Comparison of ENCODE assay signal across 24 cellular contexts in the genomic region with DNA sequence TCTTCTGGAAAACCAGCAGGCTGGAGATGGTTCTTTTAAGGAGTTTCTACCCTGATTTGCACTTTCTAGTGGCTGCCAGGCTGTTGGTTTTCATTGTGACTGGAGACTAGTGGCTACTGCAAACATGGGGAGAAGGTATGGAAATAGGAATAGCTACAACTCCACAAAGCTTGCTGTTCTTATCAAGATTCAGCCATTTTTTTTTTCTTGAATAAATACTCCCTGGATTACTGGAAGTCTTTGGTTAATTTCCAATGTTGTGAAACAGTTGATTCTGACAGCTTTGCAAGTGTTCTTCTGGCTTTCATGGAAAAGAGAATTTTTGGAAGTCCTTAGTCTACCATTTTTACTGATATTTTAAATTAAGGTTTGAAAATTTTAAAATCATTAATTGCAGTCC.
DNase-seq lines count a peak whose midpoint lies in the region; ATAC-seq and TF ChIP-seq lines count a peak whose summit lies in the region.
"Had no signal": no experiment of that assay in that cellular context is flagged by ENCODE, and none has a peak within 500 bp of the region (broad histone marks: within the 10 kb centered on the region; RNA-seq: fewer than 3 reads in every experiment).

No MANE protein-coding gene starts in this region.

- no peaks in the 10 kb centered on the region for H3K4me1 Mint-ChIP-seq in Caco-2 (ENCODE audit: low read depth, unreplicated experiment)
- H3K4me1 Mint-ChIP-seq: CD8-positive, alpha-beta memory T cell; H9 had no signal

- H4K91ac ChIP-seq in neuronal stem cell (ENCODE audit: low read depth, low read length, poor library complexity), result no peak overlapping the region

- H2AFZ ChIP-seq in neuronal stem cell (ENCODE audit: low read length), result no peak overlapping the region
- H2AFZ ChIP-seq: GM23248 had no signal

- no peaks in the 10 kb centered on the region for H3K36me3 Mint-ChIP-seq in Caco-2 (ENCODE audit: insufficient read depth, unreplicated experiment)
- H3K36me3 Mint-ChIP-seq: CD8-positive, alpha-beta memory T cell had no signal

- H3K23ac ChIP-seq in neuronal stem cell (ENCODE audit: low read depth, low read length, poor library complexity), result no peak overlapping the region

- no peak overlapping the region for H3K27ac Mint-ChIP-seq in Caco-2 (ENCODE audit: unreplicated experiment)
- H3K27ac Mint-ChIP-seq: CD8-positive, alpha-beta memory T cell; H9 had no signal

- POLR2A ChIA-PET in Caco-2 (lab: Charles Lee), result no interaction called here

- no peak overlapping the region for H2BK120ac ChIP-seq in neuronal stem cell (ENCODE audit: low read depth, low read length)

- H4K8ac ChIP-seq in neuronal stem cell (ENCODE audit: low read depth, low read length), result no peak overlapping the region

- H3K4me1 ChIP-seq in adipocyte (ENCODE audit: control insufficient read depth, insufficient read depth, low read length) (peaks cover 9% of the 10 kb centered on the region), neuronal stem cell (ENCODE audit: control insufficient read depth in 2 of 2, insufficient read depth in 1 of 2, low read depth in 1 of 2, low read length in 2 of 2) (no peaks in the 10 kb centered on the region), Caco-2 (no peaks in the 10 kb centered on the region)

- no peak for TF ChIP-seq CTCF in AG10803 (conservative IDR thresholded peaks at IDR 0.05; ENCODE audit: low read length)
- no peak for TF ChIP-seq CTCF in Caco-2 (IDR thresholded peaks at IDR 0.05; ENCODE audit: insufficient read depth in 1 of 2, low read depth in 1 of 2, low read length in 1 of 2, severe bottlenecking in 1 of 2, unreplicated experiment in 1 of 2)

- no peak overlapping the region for H3K4me3 Mint-ChIP-seq in Caco-2 (ENCODE audit: unreplicated experiment)
- H3K4me3 Mint-ChIP-seq: CD8-positive, alpha-beta memory T cell; H9 had no signal

- no peak overlapping the region for H3K4me3 ChIP-seq in AG10803 (ENCODE audit: low read length)
- no peak overlapping the region for H3K4me3 ChIP-seq in adipocyte (ENCODE audit: low read length)
- H3K4me3 ChIP-seq in neuronal stem cell (ENCODE audit: low read length in 2 of 2), result no peak overlapping the region
- no peak overlapping the region for H3K4me3 ChIP-seq in Caco-2 (ENCODE audit: low read depth, low read length)
- H3K4me3 ChIP-seq: GM23248, Peyer's patch had no signal

- H3K4ac ChIP-seq in neuronal stem cell (ENCODE audit: low read length), result no peak overlapping the region

- H2BK12ac ChIP-seq in neuronal stem cell (ENCODE audit: low read length), result no peak overlapping the region

- no peak overlapping the region for H2AK5ac ChIP-seq in neuronal stem cell (ENCODE audit: low read depth, low read length)

- H3K36me3 ChIP-seq in adipocyte (ENCODE audit: control insufficient read depth, insufficient read depth, low read length, severe bottlenecking), result no peaks in the 10 kb centered on the region
- no peaks in the 10 kb centered on the region for H3K36me3 ChIP-seq in neuronal stem cell (replicated peaks in 1 of 2; ENCODE audit: control insufficient read depth in 2 of 2, insufficient read depth in 2 of 2, low read length in 2 of 2)
- no peaks in the 10 kb centered on the region for H3K36me3 ChIP-seq in Caco-2 (ENCODE audit: control insufficient read depth, insufficient read depth, low read length)
- H3K36me3 ChIP-seq: Peyer's patch had no signal

- H3K27me3 ChIP-seq in adipocyte (replicated peaks; ENCODE audit: control insufficient read depth, insufficient read depth, low read length) (no peaks in the 10 kb centered on the region), neuronal stem cell (ENCODE audit: control insufficient read depth in 3 of 3, insufficient read depth in 3 of 3, low read depth in 1 of 3, low read length in 3 of 3) (peaks cover 0 to 22% (median 0%) of the 10 kb centered on the region in 3 experiments), Caco-2 (replicated peaks; ENCODE audit: control insufficient read depth, insufficient read depth, low read length) (no peaks in the 10 kb centered on the region)
- H3K27me3 ChIP-seq: Peyer's patch had no signal

- BruUV-seq in Caco-2 (replicated peaks; lab: Mats Ljungman, UMichigan), result no TSS peak

- no peak overlapping the region for H3K4me2 ChIP-seq in neuronal stem cell (ENCODE audit: insufficient read depth, low read length, poor library complexity, severe bottlenecking)

- no peak overlapping the region for H3K14ac ChIP-seq in neuronal stem cell (ENCODE audit: low read length)

- no peaks in the 10 kb centered on the region for H3K79me1 ChIP-seq in neuronal stem cell (ENCODE audit: low read depth, low read length)

- CTCF ChIA-PET in Caco-2 (lab: Charles Lee), result no interaction called here

- intact Hi-C loops in left colon (cut with DNase I, micrococcal nuclease), result no loop called here
- intact Hi-C loops in Caco-2 (cut with micrococcal nuclease; ENCODE audit: unreplicated experiment), result no loop called here

- H3K9me3 Mint-ChIP-seq in Caco-2 (ENCODE audit: unreplicated experiment), result no peaks in the 10 kb centered on the region

- H3K18ac ChIP-seq in neuronal stem cell (ENCODE audit: low read length), result no peak overlapping the region

- no peak overlapping the region for H3K9ac ChIP-seq in adipocyte (ENCODE audit: low read length)
- H3K9ac ChIP-seq in neuronal stem cell (ENCODE audit: low read depth, low read length, poor library complexity), result no peak overlapping the region
- H3K9ac ChIP-seq: GM23248 had no signal

- ATAC-seq in left colon, result no peak
- ATAC-seq: SK-N-SH treated with all-trans-retinoic acid at 6 μM for 48 hours had no signal

- H3K9me3 ChIP-seq in adipocyte (ENCODE audit: control insufficient read depth, low read length) (no peaks in the 10 kb centered on the region), neuronal stem cell (replicated peaks in 1 of 2; ENCODE audit: control insufficient read depth in 2 of 2, insufficient read depth in 1 of 2, low read depth in 1 of 2, low read length in 2 of 2) (peaks cover 0 to 5% of the 10 kb centered on the region in 2 donors), Caco-2 (no peaks in the 10 kb centered on the region)
- H3K9me3 ChIP-seq: Peyer's patch had no signal

- DNase-seq in AG10803 (ENCODE audit: low read depth) (peak; percentile 36), adipocyte (ENCODE audit: low read depth) (peak; percentile 5), fibroblast of gingiva (ENCODE audit: low read depth) (peak; percentile 21), iris pigment epithelial cell (ENCODE audit: low read depth) (peak; percentile 36), left colon (no peak), neuronal stem cell (ENCODE audit: low spot score) (no peak), Caco-2 (no peak), NCI-H1105 (lab: John Stamatoyannopoulos, UW) (no peak)
- DNase-seq: CD8-positive, alpha-beta memory T cell; DMS53; EL; GM23248; H9; KBM-7; MM.1S; NCI-H1092; NCI-H146; NCI-H2029; NCI-H226; NCI-H524; Peyer's patch had no signal

- H2BK15ac ChIP-seq in neuronal stem cell (ENCODE audit: low read length), result no peak overlapping the region

- H3K27ac ChIP-seq in neuronal stem cell (replicated peaks; ENCODE audit: low read length), result no peak overlapping the region
- H3K27ac ChIP-seq: 22Rv1, C4-2B, GM23248, Peyer's patch had no signal

- H2BK5ac ChIP-seq in neuronal stem cell (ENCODE audit: low read length), result no peak overlapping the region

- no peaks in the 10 kb centered on the region for H3K27me3 Mint-ChIP-seq in Caco-2 (ENCODE audit: insufficient read depth, unreplicated experiment)

Comparison
In these comparisons a context has a peak if more than half of its experiments do, and no peak if none do; other contexts are left out.
1. DNase-seq: peak in AG10803 (single experiment), adipocyte (single experiment), fibroblast of gingiva (single experiment) and iris pigment epithelial cell (single experiment); none in left colon (0 of 2), neuronal stem cell (single experiment), Caco-2 (0 of 2) and NCI-H1105 (single experiment).